Comparison of ENCODE assay signal across 7 cellular contexts in the genomic region with DNA sequence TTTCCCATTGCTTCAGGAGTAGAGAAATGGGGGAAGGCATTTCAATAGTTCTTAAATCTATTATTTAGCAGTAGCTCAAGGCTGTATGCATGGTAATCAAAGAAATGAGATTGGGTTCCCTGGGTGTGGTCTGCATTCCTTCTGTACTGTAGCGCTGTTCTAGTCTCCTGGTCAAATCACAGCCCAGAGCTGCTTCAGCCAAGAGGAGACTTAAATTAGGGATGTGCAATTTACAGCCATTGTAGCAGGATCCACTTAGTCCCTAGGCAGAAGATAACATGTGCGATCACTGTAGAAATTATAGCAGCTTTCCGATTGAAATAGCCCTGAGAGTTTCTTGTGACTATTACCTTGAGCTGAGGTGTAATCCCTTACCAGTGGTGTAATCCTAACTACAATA. TPM values are rescaled to one million over a fixed set of nuclear protein-coding genes. Genes with fewer than 3 reads are reported as not detected.
DNase-seq lines count a peak whose midpoint lies in the region; ATAC-seq and TF ChIP-seq lines count a peak whose summit lies in the region.
"Not testable (repeated sequence)": the region's sequence is repeated elsewhere in the genome, so short reads cannot be mapped to it uniquely, and the experiment has no call there.

No MANE protein-coding gene starts in this region.

- H3K27me3 ChIP-seq in IMR-90 (ENCODE audit: control insufficient read depth, insufficient read depth, low read length); fibroblast of lung (ENCODE audit: control insufficient read depth, insufficient read depth, low read length); smooth muscle cell (ENCODE audit: low read depth); upper lobe of left lung: not testable (repeated sequence)

- TF ChIP-seq RAD21 in IMR-90 (IDR thresholded peaks at IDR 0.05; ENCODE audit: low read length): not testable (repeated sequence)

- H2BK20ac ChIP-seq in IMR-90 (ENCODE audit: low read depth, low read length): not testable (repeated sequence)

- not testable (repeated sequence) for H2AK5ac ChIP-seq in IMR-90 (ENCODE audit: low read depth, low read length)

- H3K27ac ChIP-seq in IMR-90 (ENCODE audit: insufficient read depth, low read length): not testable (repeated sequence)
- H3K27ac ChIP-seq in fibroblast of lung (ENCODE audit: insufficient read depth, low read length) (peak overlapping the region; percentile 22), smooth muscle cell (ENCODE audit: low read depth) (peak overlapping the region; percentile 46), upper lobe of left lung (peak overlapping the region; percentile 50 to 87 (median 64))

- not testable (repeated sequence) for H3K4me2 ChIP-seq in IMR-90 (ENCODE audit: low read depth, low read length); fibroblast of lung (ENCODE audit: extremely low read depth, insufficient read depth, low read length)
- H3K4me2 ChIP-seq in smooth muscle cell: peak overlapping the region; percentile 52

- POLR2A ChIA-PET in IMR-90 (lab: Charles Lee; ENCODE audit: unreplicated experiment): not testable (repeated sequence)
- POLR2A ChIA-PET in MCF 10A (lab: Yijun Ruan, JAX): interaction anchor here (0.6 to 2.8 kb wide), 5 partner anchors 11 to 668 kb away, joined by 3 to 13 read pairs (median 4); partner anchors contain the start of gene PPFIBP1

- not testable (repeated sequence) for H2BK5ac ChIP-seq in IMR-90 (ENCODE audit: low read depth, low read length, poor library complexity, severe bottlenecking)

- H2BK15ac ChIP-seq in IMR-90 (ENCODE audit: low read depth, low read length): not testable (repeated sequence)

- H3K18ac ChIP-seq in IMR-90 (ENCODE audit: low read depth, low read length): not testable (repeated sequence)

- TF ChIP-seq POLR2A in IMR-90 (IDR thresholded peaks at IDR 0.05; ENCODE audit: low read depth, low read length); upper lobe of left lung (IDR thresholded peaks at IDR 0.05): not testable (repeated sequence)

- not testable (repeated sequence) for H4K91ac ChIP-seq in IMR-90 (ENCODE audit: insufficient read depth, low read depth, low read length)

- not testable (repeated sequence) for H3K23ac ChIP-seq in IMR-90 (ENCODE audit: low read depth, low read length)

- H3F3A ChIP-seq in smooth muscle cell (ENCODE audit: low read depth): not testable (repeated sequence)

- not testable (repeated sequence) for H3K4ac ChIP-seq in IMR-90 (ENCODE audit: low read depth, low read length)

- not testable (repeated sequence) for BruUV-seq in IMR-90 (replicated peaks; lab: Mats Ljungman, UMichigan); MCF 10A (replicated peaks; lab: Mats Ljungman, UMichigan)

- TF ChIP-seq EP300 in upper lobe of left lung (IDR thresholded peaks at IDR 0.05): not testable (repeated sequence)

- H4K8ac ChIP-seq in IMR-90 (ENCODE audit: low read depth in 2 of 2, low read length in 2 of 2): not testable (repeated sequence)

- not testable (repeated sequence) for H3K9me3 ChIP-seq in IMR-90 (ENCODE audit: control insufficient read depth, insufficient read depth, low read length); fibroblast of lung (ENCODE audit: control insufficient read depth, insufficient read depth, low read depth, low read length); smooth muscle cell (replicated peaks; ENCODE audit: low read depth); upper lobe of left lung

- ATAC-seq in IMR-90 (ENCODE audit: low read depth) (peak; percentile 32; the same call in 1 of the 2 replicates), left ventricle myocardium superior (peak; percentile 51), upper lobe of left lung (ENCODE audit: low FRiP score in 2 of 2) (peak in 1 of 2 donors; percentile 46)

- not testable (repeated sequence) for H2BK120ac ChIP-seq in IMR-90 (ENCODE audit: low read depth, low read length)

- not testable (repeated sequence) for H4K5ac ChIP-seq in IMR-90 (ENCODE audit: low read depth, low read length)

- intact Hi-C loops in IMR-90 (cut with micrococcal nuclease); MCF 10A (cut with micrococcal nuclease); left ventricle myocardium superior (cut with micrococcal nuclease): not testable (repeated sequence)

- H3K14ac ChIP-seq in IMR-90 (replicated peaks; ENCODE audit: low read depth, low read length): not testable (repeated sequence)

- in situ Hi-C loops in IMR-90 (cut with MboI; ENCODE audit: low sequenced_read_pairs): not testable (repeated sequence)

- not testable (repeated sequence) for H3K4me1 ChIP-seq in IMR-90 (ENCODE audit: control insufficient read depth, insufficient read depth, low read length); smooth muscle cell (ENCODE audit: low read depth)
- peaks cover 13% of the 10 kb centered on the region for H3K4me1 ChIP-seq in fibroblast of lung (ENCODE audit: control insufficient read depth, extremely low read depth, insufficient read depth, low read length)
- peaks cover 18 to 57% (median 28%) of the 10 kb centered on the region in 4 donors for H3K4me1 ChIP-seq in upper lobe of left lung

- not testable (repeated sequence) for H3K27me3 Mint-ChIP-seq in MCF 10A (ENCODE audit: insufficient read depth, unreplicated experiment); nephron (ENCODE audit: low read depth)

- H3K79me2 ChIP-seq in fibroblast of lung (ENCODE audit: control insufficient read depth, insufficient read depth, low read length): peaks cover 31% of the 10 kb centered on the region
- H3K79me2 ChIP-seq in smooth muscle cell (ENCODE audit: low read depth): peaks cover 90% of the 10 kb centered on the region

- H3K9ac ChIP-seq in IMR-90 (ENCODE audit: low read depth, low read length); fibroblast of lung (ENCODE audit: insufficient read depth, low read length); smooth muscle cell (ENCODE audit: low read depth): not testable (repeated sequence)

- H4K20me1 ChIP-seq in IMR-90 (ENCODE audit: insufficient read depth, low read length); fibroblast of lung (ENCODE audit: control insufficient read depth, extremely low read depth, insufficient read depth, low read length): not testable (repeated sequence)
- peaks cover 77% of the 10 kb centered on the region for H4K20me1 ChIP-seq in smooth muscle cell (ENCODE audit: low read depth)

- not testable (repeated sequence) for H3K36me3 Mint-ChIP-seq in MCF 10A (ENCODE audit: insufficient read depth, unreplicated experiment)
- H3K36me3 Mint-ChIP-seq in nephron (ENCODE audit: low read depth): peaks cover 40% of the 10 kb centered on the region

- WGBS in IMR-90 (ENCODE audit: extremely low coverage in 2 of 2, insufficient read length in 1 of 2), 2 experiments: no CpG with 5 or more reads among the region's 3 CpGs
- 83% methylated on average over 3 of the region's 3 CpGs for WGBS in smooth muscle cell (ENCODE audit: low lambda C conversion rate)
- 85 to 88% methylated on average over 2 to 3 of the region's 3 CpGs for WGBS in upper lobe of left lung, 2 donors

- H3K9me1 ChIP-seq in IMR-90 (ENCODE audit: insufficient read depth, low read length): peaks cover 14% of the 10 kb centered on the region

- peaks cover 51% of the 10 kb centered on the region for H3K4me1 Mint-ChIP-seq in MCF 10A (ENCODE audit: insufficient read depth, unreplicated experiment)
- peaks cover 28% of the 10 kb centered on the region for H3K4me1 Mint-ChIP-seq in nephron

- H2AFZ ChIP-seq in IMR-90 (replicated peaks; ENCODE audit: low read length, poor library complexity); fibroblast of lung (ENCODE audit: low read length); smooth muscle cell (ENCODE audit: low read depth): not testable (repeated sequence)

- H3K4me3 Mint-ChIP-seq in MCF 10A (ENCODE audit: unreplicated experiment); nephron: not testable (repeated sequence)

- peaks cover 47 to 76% of the 10 kb centered on the region in 2 experiments for H3K79me1 ChIP-seq in IMR-90 (ENCODE audit: low read depth in 1 of 2, low read length in 2 of 2)

- not testable (repeated sequence) for H2AK9ac ChIP-seq in IMR-90 (replicated peaks; ENCODE audit: low read depth, low read length, poor library complexity)

- dilution Hi-C loops in IMR-90 (cut with HindIII; ENCODE audit: low sequenced_read_pairs, unreplicated experiment): not testable (repeated sequence)

- not testable (repeated sequence) for TF ChIP-seq CTCF in IMR-90 (conservative IDR thresholded peaks at IDR 0.05; ENCODE audit: low read depth, low read length); MCF 10A (IDR thresholded peaks at IDR 0.05; ENCODE audit: unreplicated experiment); fibroblast of lung (conservative IDR thresholded peaks at IDR 0.05 in 1 of 2, IDR thresholded peaks at IDR 0.05 in 1 of 2; ENCODE audit: low read depth in 1 of 2, low read length in 2 of 2); nephron (IDR thresholded peaks at IDR 0.05; ENCODE audit: unreplicated experiment in 3 of 3); smooth muscle cell (IDR thresholded peaks at IDR 0.05; ENCODE audit: borderline replicate concordance, insufficient read depth, poor library complexity, severe bottlenecking); upper lobe of left lung (IDR thresholded peaks at IDR 0.05)

- not testable (repeated sequence) for H3K4me3 ChIP-seq in IMR-90 (ENCODE audit: insufficient read depth, low read depth, low read length); fibroblast of lung (replicated peaks in 1 of 4; ENCODE audit: control extremely low read depth in 1 of 4, insufficient read depth in 1 of 4, low read depth in 3 of 4, low read length in 4 of 4); smooth muscle cell; upper lobe of left lung

- H3K27ac Mint-ChIP-seq in MCF 10A (ENCODE audit: low read depth, unreplicated experiment) (peak overlapping the region; percentile 65), nephron (peak overlapping the region in 2 of 3 experiments; percentile 27 to 70)

- not testable (repeated sequence) for DNase-seq in IMR-90; MCF 10A (ENCODE audit: unreplicated experiment); fibroblast of lung (ENCODE audit: low read depth in 2 of 2); left ventricle myocardium superior; smooth muscle cell (lab: John Stamatoyannopoulos, UW; ENCODE audit: unreplicated experiment); upper lobe of left lung

- peaks cover 12% of the 10 kb centered on the region for H3K36me3 ChIP-seq in IMR-90 (ENCODE audit: control insufficient read depth, insufficient read depth, low read length)
- not testable (repeated sequence) for H3K36me3 ChIP-seq in fibroblast of lung (ENCODE audit: control insufficient read depth, insufficient read depth, low read length); smooth muscle cell (ENCODE audit: low read depth); upper lobe of left lung

- H3K56ac ChIP-seq in IMR-90 (ENCODE audit: extremely low read depth, insufficient read depth, low read length): not testable (repeated sequence)

- CTCF ChIA-PET in IMR-90 (lab: Yijun Ruan, JAX): not testable (repeated sequence)
- CTCF ChIA-PET in MCF 10A (lab: Yijun Ruan, JAX): interaction anchor here (0.9 to 1.1 kb wide), 2 partner anchors 11 to 34 kb away, joined by 3 read pairs; no protein-coding TSS in a partner anchor

- H3K9me3 Mint-ChIP-seq in MCF 10A (ENCODE audit: unreplicated experiment); nephron: not testable (repeated sequence)

RNA-seq across cellular contexts. Expression of gene PPFIBP1, which starts 58.5 kb away (rescaled TPM):
- total RNA-seq in IMR-90 (2012; rRNA removed) (72.2 and 78.6 TPM in 2 replicates), MCF 10A (2022) (82.6 and 87.7 TPM in 2 replicates), fibroblast of lung (51.4 and 93.0 TPM in 2 replicates), left ventricle myocardium superior (332 TPM), smooth muscle cell (150 and 156 TPM in 2 replicates), upper lobe of left lung (100 to 1,000 TPM in 3 of 6 donors, 10 to 100 TPM in 3; 67.5 to 129 (median 101) TPM)
- polyA plus RNA-seq in IMR-90 (2012; rRNA removed) (27.5 and 30.4 TPM in 2 replicates), fibroblast of lung (46.8 and 65.1 TPM in 2 replicates), smooth muscle cell (45.7 and 79.1 TPM in 2 replicates)
- polyA plus RNA-seq in IMR-90 (2012; cell fraction: cytosol; rRNA removed): 6.9 and 9.1 TPM in 2 replicates
- 14.5 and 64.6 TPM in 2 replicates for polyA plus RNA-seq in IMR-90 (2012; cell fraction: nucleus; rRNA removed; ENCODE audit: low replicate concordance)
- polyA plus RNA-seq in fibroblast of lung (2012): 26.7 and 40.5 TPM in 2 replicates
- 29.9 and 58.7 TPM in 2 replicates for polyA minus RNA-seq in fibroblast of lung (ENCODE audit: low replicate concordance)
